In the genomic region with DNA sequence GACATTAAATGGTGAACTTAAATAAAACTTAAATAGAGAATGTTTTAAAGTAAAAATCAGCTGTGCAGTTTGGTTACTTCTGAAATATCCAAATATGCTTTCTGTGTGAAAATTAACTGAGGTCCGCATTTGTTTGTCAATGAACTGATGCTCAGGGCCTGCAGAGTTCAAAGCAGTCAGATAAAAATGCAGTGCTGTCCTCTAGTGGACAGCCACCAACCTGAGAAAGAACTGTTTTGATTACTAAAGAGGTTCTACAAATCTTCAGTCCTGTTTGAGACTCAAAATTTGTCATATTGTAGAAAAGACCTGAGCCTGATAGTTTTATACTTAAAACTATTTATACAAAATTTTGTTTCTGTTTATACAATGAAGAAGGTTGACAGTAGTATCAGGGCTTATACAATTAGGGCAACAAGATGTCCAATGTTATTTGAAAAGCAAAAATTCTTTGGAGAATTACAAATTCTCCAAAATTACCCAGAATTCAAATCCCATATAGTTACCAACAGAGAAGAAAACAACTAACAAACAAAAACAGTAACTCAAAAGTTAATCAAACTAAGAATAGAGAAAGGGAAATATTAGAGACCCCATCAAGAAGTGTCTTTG, we compare ENCODE assay signal across 8 cellular contexts.
DNase-seq lines count a peak whose midpoint lies in the region; ATAC-seq, FAIRE-seq and TF ChIP-seq lines count a peak whose summit lies in the region.

No MANE protein-coding gene starts in this region.

- H3K4me1 ChIP-seq in Panc1 (ENCODE audit: control insufficient read depth, insufficient read depth, low read length): no peaks in the 10 kb centered on the region

- FAIRE-seq in HTR-8/SVneo (lab: Jason Lieb, UNC): peak; percentile 69

- no peak overlapping the region for H3K4me3 ChIP-seq in Panc1 (ENCODE audit: low read depth in 2 of 2, low read length in 2 of 2)
- H3K4me3 ChIP-seq in epithelial cell of esophagus (ENCODE audit: low read length): no peak overlapping the region

- no peaks in the 10 kb centered on the region; the same call in 1 of the 2 replicates for H3K36me3 ChIP-seq in Panc1 (ENCODE audit: control insufficient read depth, insufficient read depth, low read length)

- H3K9me3 Mint-ChIP-seq in osteocyte (ENCODE audit: unreplicated experiment): no peaks in the 10 kb centered on the region

- H3K9me3 ChIP-seq in Panc1 (ENCODE audit: control insufficient read depth, insufficient read depth, low read depth, low read length): no peaks in the 10 kb centered on the region

- in situ Hi-C loops in Panc1 (cut with HindIII; ENCODE audit: low pct_unique_long_range_greater_than_20kb, low sequenced_read_pairs): no loop called here

- H3K4me1 Mint-ChIP-seq in osteocyte (ENCODE audit: unreplicated experiment): peaks cover 4% of the 10 kb centered on the region

- CTCF ChIA-PET in Panc1 (lab: Charles Lee): interaction anchor here (0.7 kb wide), 2 partner anchors 177 to 516 kb away, joined by 3 to 4 read pairs; no protein-coding TSS in a partner anchor

- H3K4me3 Mint-ChIP-seq in osteocyte (ENCODE audit: unreplicated experiment): no peak overlapping the region

- ATAC-seq in Panc1 (peak; percentile 84), GM19395 (IDR thresholded peaks at IDR 0.05; ENCODE audit: unreplicated experiment) (no peak), HG03135 (IDR thresholded peaks at IDR 0.05; ENCODE audit: unreplicated experiment) (no peak), HG03139 (IDR thresholded peaks at IDR 0.05; ENCODE audit: unreplicated experiment) (no peak)

- peak; percentile 88 for TF ChIP-seq CTCF in Panc1 (IDR thresholded peaks at IDR 0.05)
- peak; percentile 84 for TF ChIP-seq CTCF in epithelial cell of esophagus (IDR thresholded peaks at IDR 0.05; ENCODE audit: insufficient read depth, low read depth, low read length, missing control alignments)
- peak; percentile 83 for TF ChIP-seq CTCF in osteocyte (IDR thresholded peaks at IDR 0.05)

- H3K27ac Mint-ChIP-seq in osteocyte (ENCODE audit: unreplicated experiment): no peak overlapping the region

- H3K27me3 Mint-ChIP-seq in osteocyte (ENCODE audit: unreplicated experiment): no peaks in the 10 kb centered on the region

- H3K27ac ChIP-seq in Panc1 (ENCODE audit: low read length): no peak overlapping the region

- no peaks in the 10 kb centered on the region for H3K36me3 Mint-ChIP-seq in osteocyte (ENCODE audit: unreplicated experiment)

- BruUV-seq in Panc1 (replicated peaks; lab: Mats Ljungman, UMichigan): no TSS peak

- no peaks in the 10 kb centered on the region for H3K27me3 ChIP-seq in Panc1 (ENCODE audit: control insufficient read depth, insufficient read depth, low read length)

- DNase-seq in DMS114 treated with DMSO at 0.1 percent for 48 hours (lab: John Stamatoyannopoulos, UW; ENCODE audit: unreplicated experiment) (peak; percentile 55), HTR-8/SVneo (ENCODE audit: insufficient read length, low spot score) (peak; percentile 51), Panc1 (ENCODE audit: low read depth, low spot score) (peak; percentile 43), epithelial cell of esophagus (ENCODE audit: low read depth) (peak; percentile 56), osteocyte (ENCODE audit: extremely low spot score, unreplicated experiment) (no peak)

- intact Hi-C loops in Panc1 (cut with micrococcal nuclease; ENCODE audit: unreplicated experiment): loop anchor here (5.0 kb wide), 3 partner anchors 141 to 491 kb away; no protein-coding TSS in a partner anchor

- POLR2A ChIA-PET in Panc1 (lab: Charles Lee): no interaction called here
